Comparison of ENCODE assay signal across 1 cellular context in the genomic region with DNA sequence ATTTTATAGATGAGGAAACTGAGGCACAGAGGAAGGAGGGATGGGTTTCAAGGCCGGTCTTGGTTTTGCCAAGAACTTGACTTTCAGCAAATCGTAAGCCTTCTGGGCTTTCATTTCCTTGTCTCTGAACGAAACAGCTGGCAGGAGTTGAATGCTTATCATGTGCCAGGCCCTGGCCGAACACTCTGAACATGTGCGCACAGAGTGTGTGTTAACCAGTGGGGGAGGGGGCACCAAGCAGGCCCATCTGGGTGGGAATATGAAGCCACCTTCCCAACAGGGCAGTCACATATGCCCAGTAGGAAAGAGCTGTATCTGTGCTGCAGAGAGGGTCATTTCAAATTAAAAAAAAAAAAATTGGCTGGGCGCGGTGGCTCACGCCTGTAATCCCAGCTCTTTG.
TF ChIP-seq lines count a peak whose summit lies in the region.

No MANE protein-coding gene starts in this region.

TF ChIP-seq in K562, 482 proteins besides CTCF, POLR2A, EP300 and RAD21:
- TF ChIP-seq RBM25 (IDR thresholded peaks at IDR 0.05; ENCODE audit: low read depth, low read length, severe bottlenecking) = peak; percentile 21
- peak; percentile 56; the same call in 1 of the 2 replicates for TF ChIP-seq BCOR (IDR thresholded peaks at IDR 0.05)
- no peak for TF ChIP-seq TFAM (CRISPR knock-in tag; conservative IDR thresholded peaks at IDR 0.05)
